Comparison of ENCODE assay signal across 9 cellular contexts in the genomic region with DNA sequence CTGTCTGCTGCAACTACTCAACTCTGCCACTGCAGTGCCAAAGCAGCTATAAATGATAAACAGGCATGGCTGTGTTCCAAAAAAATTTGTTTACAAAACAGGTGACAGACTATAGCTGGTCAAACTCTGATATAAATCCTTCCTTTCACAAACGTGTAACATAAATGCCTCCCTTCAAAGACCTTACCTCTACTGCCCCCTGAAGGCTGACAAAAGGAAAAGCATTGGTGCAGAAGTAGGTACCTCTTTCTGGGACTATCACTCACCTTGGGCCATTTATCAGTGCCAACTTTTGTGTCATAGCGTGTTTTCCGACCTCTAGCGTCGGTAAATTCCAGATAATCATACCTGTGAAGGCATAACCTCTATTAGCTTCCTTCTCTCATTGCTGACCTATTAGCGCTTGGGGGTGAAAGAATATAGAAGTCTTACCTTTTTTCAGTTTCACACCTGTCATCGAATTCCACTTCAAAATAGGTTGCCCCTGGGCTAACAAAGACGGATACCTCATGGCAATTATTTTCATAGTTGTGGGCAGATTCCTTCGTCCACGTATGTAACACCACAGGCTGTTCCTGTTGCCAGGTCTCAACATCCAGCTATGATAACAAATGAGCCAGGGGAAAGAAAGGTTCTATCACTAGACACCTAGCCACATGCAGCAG.
DNase-seq lines count a peak whose midpoint lies in the region; ATAC-seq and TF ChIP-seq lines count a peak whose summit lies in the region.
"Had no signal": no experiment of that assay in that cellular context is flagged by ENCODE, and none has a peak within 500 bp of the region (broad histone marks: within the 10 kb centered on the region; RNA-seq: fewer than 3 reads in every experiment).

No MANE protein-coding gene starts in this region.

- no peaks in the 10 kb centered on the region for H4K20me1 ChIP-seq in hepatocyte (ENCODE audit: insufficient read depth, poor library complexity, severe bottlenecking)

- WGBS in hepatocyte (ENCODE audit: low lambda C conversion rate, missing lambda C conversion rate): 83% methylated on average over 10 of the region's 10 CpGs

- no peaks in the 10 kb centered on the region for H3K79me2 ChIP-seq in hepatocyte

- no peak overlapping the region for H3K4me2 ChIP-seq in hepatocyte

- H3K36me3 ChIP-seq in hepatocyte (replicated peaks; ENCODE audit: insufficient read depth, low read depth): peaks cover 7% of the 10 kb centered on the region

- H3K27me3 Mint-ChIP-seq in stimulated activated memory B cell treated with anti-CD40 and anti-IgM and Interleukin-4, amounts not matched to agents 10 μg/mL and 1 μg/mL and 100 μg/mL, for 72 hours: no peaks in the 10 kb centered on the region
- H3K27me3 Mint-ChIP-seq: natural killer cell treated with Interleukin-12 subunit alpha and Interleukin-12 subunit beta and Interleukin-15 and Interleukin-18, amount 100 ng/mL, for 72 hours had no signal

- no peak overlapping the region for H2AFZ ChIP-seq in hepatocyte

- H3K4me3 ChIP-seq in GM08714 (ENCODE audit: low read length) (peak overlapping the region; percentile 16; the same call in 1 of the 2 replicates), hepatocyte (no peak overlapping the region)

- H3K27me3 ChIP-seq in hepatocyte: no peaks in the 10 kb centered on the region

- peak overlapping the region; percentile 84 for H3K4me3 Mint-ChIP-seq in stimulated activated memory B cell treated with anti-CD40 and anti-IgM and Interleukin-4, amounts not matched to agents 10 μg/mL and 1 μg/mL and 100 μg/mL, for 72 hours
- H3K4me3 Mint-ChIP-seq: natural killer cell treated with Interleukin-12 subunit alpha and Interleukin-12 subunit beta and Interleukin-15 and Interleukin-18, amount 100 ng/mL, for 72 hours had no signal

- no peaks in the 10 kb centered on the region for H3K9me2 ChIP-seq in hepatocyte (replicated peaks; ENCODE audit: insufficient read depth)

- DNase-seq in AG08396 (ENCODE audit: low spot score) (peak; percentile 22), NCI-H146 treated with DMSO at 0.1 percent for 48 hours (lab: John Stamatoyannopoulos, UW; ENCODE audit: unreplicated experiment) (peak; percentile 35), amniotic epithelial cell (ENCODE audit: low read depth) (peak; percentile 51), hepatocyte (ENCODE audit: low spot score) (peak; percentile 61), UCSD-AML1 (lab: John Stamatoyannopoulos, UW; ENCODE audit: unreplicated experiment) (no peak)

- peaks cover 8% of the 10 kb centered on the region for H3K4me1 ChIP-seq in hepatocyte (ENCODE audit: insufficient read depth)

- no peaks in the 10 kb centered on the region for H3K9me3 Mint-ChIP-seq in stimulated activated memory B cell treated with anti-CD40 and anti-IgM and Interleukin-4, amounts not matched to agents 10 μg/mL and 1 μg/mL and 100 μg/mL, for 72 hours
- H3K9me3 Mint-ChIP-seq: natural killer cell treated with Interleukin-12 subunit alpha and Interleukin-12 subunit beta and Interleukin-15 and Interleukin-18, amount 100 ng/mL, for 72 hours had no signal

- H3K36me3 Mint-ChIP-seq in stimulated activated memory B cell treated with anti-CD40 and anti-IgM and Interleukin-4, amounts not matched to agents 10 μg/mL and 1 μg/mL and 100 μg/mL, for 72 hours: peaks cover 62% of the 10 kb centered on the region

- H3K27ac Mint-ChIP-seq in stimulated activated memory B cell treated with anti-CD40 and anti-IgM and Interleukin-4, amounts not matched to agents 10 μg/mL and 1 μg/mL and 100 μg/mL, for 72 hours: peak overlapping the region; percentile 97
- H3K27ac Mint-ChIP-seq: natural killer cell treated with Interleukin-12 subunit alpha and Interleukin-12 subunit beta and Interleukin-15 and Interleukin-18, amount 100 ng/mL, for 72 hours had no signal

- H3K4me1 Mint-ChIP-seq in stimulated activated memory B cell treated with anti-CD40 and anti-IgM and Interleukin-4, amounts not matched to agents 10 μg/mL and 1 μg/mL and 100 μg/mL, for 72 hours: peaks cover 37% of the 10 kb centered on the region

- peak; percentile 25 for ATAC-seq in HG02588 (IDR thresholded peaks at IDR 0.05; ENCODE audit: unreplicated experiment)
- ATAC-seq in stimulated activated memory B cell treated with anti-CD40 and anti-IgM and Interleukin-4, amounts not matched to agents 10 μg/mL and 1 μg/mL and 100 μg/mL, for 72 hours: peak; percentile 75

- H3K27ac ChIP-seq in hepatocyte: no peak overlapping the region

- TF ChIP-seq CTCF in hepatocyte (IDR thresholded peaks at IDR 0.05; ENCODE audit: poor library complexity): peak; percentile 61

- no peaks in the 10 kb centered on the region for H3K9me3 ChIP-seq in hepatocyte (ENCODE audit: low read depth)
